23 cellular contexts compared by ENCODE assay signal in the genomic region with DNA sequence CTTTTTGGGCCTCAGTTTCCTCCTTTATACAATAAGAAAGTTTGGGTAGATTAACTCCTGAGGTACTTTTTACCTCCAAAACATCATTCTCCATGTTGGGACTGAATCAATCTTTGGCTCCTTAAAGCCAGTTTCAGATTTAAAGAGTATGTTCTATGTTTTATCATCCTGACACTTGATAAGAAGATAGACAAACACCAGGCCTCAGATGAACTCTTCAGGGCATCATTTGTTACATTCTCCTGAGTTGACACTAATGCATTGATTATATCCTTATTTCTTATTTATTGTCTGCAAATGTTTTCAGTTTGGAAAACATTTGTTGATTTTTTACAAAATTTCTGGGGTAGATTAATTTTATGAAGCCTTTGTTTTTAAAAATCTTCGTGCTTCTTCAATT.
"Had no signal": no experiment of that assay in that cellular context is flagged by ENCODE, and none has a peak within 500 bp of the region (broad histone marks: within the 10 kb centered on the region; RNA-seq: fewer than 3 reads in every experiment).

No MANE protein-coding gene starts in this region.

- H3K36me3 ChIP-seq: neutrophil, ovary, right lobe of liver, sigmoid colon, stomach, thoracic aorta, thyroid gland, tibial nerve, upper lobe of left lung, vagina had no signal

- H3K27ac ChIP-seq: neutrophil, ovary, parathyroid adenoma, psoas muscle, right lobe of liver, sigmoid colon, stomach, thoracic aorta, thyroid gland, tibial nerve, upper lobe of left lung, vagina had no signal

- H3K9ac ChIP-seq: parathyroid adenoma had no signal

- FAIRE-seq: urothelium cell line had no signal

- H2AFZ ChIP-seq: parathyroid adenoma had no signal

- H3K79me2 ChIP-seq: parathyroid adenoma had no signal

- H3K27me3 ChIP-seq: neutrophil, ovary, right lobe of liver, sigmoid colon, stomach, thyroid gland, tibial nerve, upper lobe of left lung, vagina had no signal

- DNase-seq: nephron progenitor cell; nucleus accumbens; ovary; posterior cingulate gyrus; psoas muscle; right cardiac atrium; right lobe of liver; sigmoid colon; stimulated activated CD4-positive, alpha-beta T cell treated with anti-CD3 and anti-CD28 coated beads, Interleukin-15, amount 100 ng/mL, for 24 hours; stimulated activated CD4-positive, alpha-beta T cell treated with anti-CD3 and anti-CD28 coated beads, Interleukin-2, amount 100 ng/mL, for 24 hours; stimulated activated CD4-positive, alpha-beta T cell treated with anti-CD3 and anti-CD28 coated beads, Interleukin-2, amount 100 ng/mL, for 48 hours; stimulated activated CD4-positive, alpha-beta T cell treated with anti-CD3 and anti-CD28 coated beads, Interleukin-4, amount 100 ng/mL, for 24 hours; stimulated activated naive B cell treated with anti-CD40 and anti-IgM and Interleukin-4, amounts not matched to agents 10 μg/mL and 1 μg/mL and 100 μg/mL, for 72 hours; stimulated activated naive CD4-positive, alpha-beta T cell treated with Interleukin-2 at 50 U/mL for 16 hours; stomach; thyroid gland; upper lobe of left lung had no signal

- H3K4me1 ChIP-seq: parathyroid adenoma, psoas muscle, right lobe of liver, sigmoid colon, stomach, thyroid gland, tibial nerve, upper lobe of left lung, vagina had no signal

- H3K9me3 ChIP-seq: neutrophil, ovary, psoas muscle, right lobe of liver, sigmoid colon, stomach, thoracic aorta, thyroid gland, tibial nerve, upper lobe of left lung, vagina had no signal

- H3K4me3 ChIP-seq: ovary, psoas muscle, right lobe of liver, sigmoid colon, stomach, thoracic aorta, thyroid gland, tibial nerve, upper lobe of left lung, vagina had no signal
